ENCODE assay signal across 8 cellular contexts in the genomic region with DNA sequence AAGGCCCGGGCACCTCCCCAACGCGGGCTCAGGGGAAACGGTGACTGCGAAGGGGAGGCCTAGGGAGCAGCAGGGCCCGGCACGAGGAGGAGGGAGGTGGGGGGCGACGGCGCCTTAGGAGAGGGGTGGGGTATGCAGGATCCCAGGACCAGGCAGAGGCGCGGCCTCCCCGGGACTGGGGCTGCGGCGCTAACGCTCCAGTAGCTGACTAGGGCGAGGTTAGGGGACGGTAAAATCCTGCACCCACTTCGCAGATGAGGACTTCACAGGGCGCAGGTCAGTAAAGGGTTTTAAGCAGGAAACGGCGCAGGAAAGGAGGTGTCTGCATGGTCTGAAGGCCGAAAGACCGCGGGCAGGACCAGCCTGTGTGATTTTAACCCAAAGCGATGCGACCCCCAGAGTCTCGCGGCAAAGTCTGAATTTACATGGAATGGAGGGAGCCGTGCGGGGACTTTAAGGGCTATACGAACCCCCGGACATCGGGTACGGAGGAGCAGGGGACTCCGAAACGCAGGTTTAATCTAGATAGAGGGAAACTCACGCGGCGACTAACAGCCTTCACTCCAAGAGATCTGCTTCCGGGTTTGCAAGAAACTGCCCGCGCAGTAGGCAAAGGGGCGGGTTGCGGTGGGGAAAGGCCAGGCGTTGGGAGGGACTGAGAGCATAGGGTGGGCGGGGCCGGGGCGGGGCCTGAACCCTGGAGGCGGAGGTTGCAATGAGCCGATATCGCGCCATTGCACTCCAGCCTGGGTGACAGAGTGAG. TPM values are rescaled to one million over a fixed set of nuclear protein-coding genes. Genes with fewer than 3 reads are reported as not detected.
A peak's percentile ranks its signal among the peaks of the same experiment; 100 is the strongest.
DNase-seq lines count a peak whose midpoint lies in the region; ATAC-seq and TF ChIP-seq lines count a peak whose summit lies in the region.

TSS of gene ZNF665 (minus strand) at position 588 of the 763 bp plus-strand sequence. CDS start 10,460 bp downstream, outside the sequence.

- H3K4me3 ChIP-seq in AG04449 (ENCODE audit: low read depth, low read length): peak within 1 kb of the TSS; percentile 66
- peak within 1 kb of the TSS; percentile 92 for H3K4me3 ChIP-seq in epithelial cell of proximal tubule (ENCODE audit: low read depth, low read length)

- TF ChIP-seq CTCF in AG04449 (IDR thresholded peaks at IDR 0.05; ENCODE audit: insufficient read depth, low read length, missing control alignments) (no peak), epithelial cell of proximal tubule (conservative IDR thresholded peaks at IDR 0.05; ENCODE audit: low read depth, low read length) (no peak)

- DNase-seq in AG04449 (ENCODE audit: low read depth, low spot score) (no peak), GM19238 (ENCODE audit: insufficient read length, low spot score) (peak; percentile 41), NCI-H82 treated with DMSO at 0.1 percent for 48 hours (lab: John Stamatoyannopoulos, UW; ENCODE audit: unreplicated experiment) (peak; percentile 2), activated T-cell treated with anti-CD3 and anti-CD28 coated beads for 4 hours (peak; percentile 68), epithelial cell of proximal tubule (ENCODE audit: low read depth) (no peak), middle frontal gyrus (ENCODE audit: extremely low spot score, low spot score) (peak; percentile 67)
- DNase-seq in stimulated activated CD8-positive, alpha-beta memory T cell treated with anti-CD3 and anti-CD28 coated beads, Interleukin-15, amount 100 ng/mL, for 1 hour (ENCODE audit: low read depth): peak; percentile 55

- no peak for ATAC-seq in HG03196 (IDR thresholded peaks at IDR 0.05; ENCODE audit: unreplicated experiment)

- POLR2A ChIA-PET in AG04449 (lab: Yijun Ruan, JAX): no interaction called here

- CTCF ChIA-PET in AG04449 (lab: Yijun Ruan, JAX): interaction anchor here (1.2 to 1.5 kb wide), 2 partner anchors 20 to 202 kb away, joined by 4 read pairs; partner anchors contain the start of gene ZNF765

RNA-seq across cellular contexts. Expression of gene ZNF665, which starts in this region (rescaled TPM):
- 2.2 and 10.8 TPM in 2 replicates for total RNA-seq in epithelial cell of proximal tubule

Comparison
In these comparisons a context has a peak if more than half of its experiments do, and no peak if none do; other contexts are left out.
1. DNase-seq: peak in GM19238 (single experiment), NCI-H82 treated with DMSO at 0.1 percent for 48 hours (single experiment), activated T-cell treated with anti-CD3 and anti-CD28 coated beads for 4 hours (single experiment), middle frontal gyrus (single experiment) and stimulated activated CD8-positive, alpha-beta memory T cell treated with anti-CD3 and anti-CD28 coated beads, Interleukin-15, amount 100 ng/mL, for 1 hour (single experiment); none in AG04449 (single experiment) and epithelial cell of proximal tubule (single experiment).